23 cellular contexts compared by ENCODE assay signal in genomic region chr20:25046736-25047666, GRCh38. TPM values are rescaled to one million over a fixed set of nuclear protein-coding genes. Genes with fewer than 3 reads are reported as not detected.
DNase-seq lines count a peak whose midpoint lies in the region; ATAC-seq and TF ChIP-seq lines count a peak whose summit lies in the region.
"Had no signal": no experiment of that assay in that cellular context is flagged by ENCODE, and none has a peak within 500 bp of the region (broad histone marks: within the 10 kb centered on the region; RNA-seq: fewer than 3 reads in every experiment).

No MANE protein-coding gene starts in this region.

- no peaks in the 10 kb centered on the region for H3K36me3 Mint-ChIP-seq in nephron progenitor cell (ENCODE audit: low read depth)

- no peak for TF ChIP-seq POLR2A in thyroid gland (IDR thresholded peaks at IDR 0.05)

- H3K27ac ChIP-seq in coronary artery (peak overlapping the region in 1 of 2 donors; percentile 52), thyroid gland (peak overlapping the region in 2 of 3 donors; percentile 27 to 49)
- H3K27ac ChIP-seq: HL-60 had no signal

- no peak for TF ChIP-seq CTCF in coronary artery (IDR thresholded peaks at IDR 0.05)
- TF ChIP-seq CTCF in nephron progenitor cell (IDR thresholded peaks at IDR 0.05): no peak
- no peak for TF ChIP-seq CTCF in thyroid gland (IDR thresholded peaks at IDR 0.05)

- WGBS in thyroid gland, 2 donors: 76 to 79% methylated on average over 21 of the region's 21 CpGs

- H3K4me1 Mint-ChIP-seq in nephron progenitor cell: peaks cover 17% of the 10 kb centered on the region

- H3K27ac Mint-ChIP-seq in nephron progenitor cell: peak overlapping the region; percentile 90
- H3K27ac Mint-ChIP-seq: activated naive CD4-positive, alpha-beta T cell treated with anti-CD3 and anti-CD28 coated beads, Interleukin-2, amount 10 ng/mL, durations not matched to agents 7 days and 5 days had no signal

- ATAC-seq in GM18909 (IDR thresholded peaks at IDR 0.05; ENCODE audit: poor library complexity, unreplicated experiment): no peak
- ATAC-seq in HG02623 (IDR thresholded peaks at IDR 0.05; ENCODE audit: unreplicated experiment): no peak
- ATAC-seq: K562 had no signal

- intact Hi-C loops in thyroid gland (cut with DNase I): no loop called here

- H3K27me3 Mint-ChIP-seq in nephron progenitor cell (ENCODE audit: low read depth, poor library complexity): peaks cover 59% of the 10 kb centered on the region
- H3K27me3 Mint-ChIP-seq: activated naive CD4-positive, alpha-beta T cell treated with anti-CD3 and anti-CD28 coated beads, Interleukin-2, amount 10 ng/mL, durations not matched to agents 7 days and 5 days had no signal

- H3K4me1 ChIP-seq in thyroid gland: peaks cover 37 to 74% of the 10 kb centered on the region in 2 donors

- no peaks in the 10 kb centered on the region for H3K9me3 ChIP-seq in thyroid gland

- H3K36me3 ChIP-seq in thyroid gland: peaks cover 4 to 8% of the 10 kb centered on the region in 2 donors

- no peaks in the 10 kb centered on the region for H3K9me3 Mint-ChIP-seq in nephron progenitor cell
- H3K9me3 Mint-ChIP-seq: activated naive CD4-positive, alpha-beta T cell treated with anti-CD3 and anti-CD28 coated beads, Interleukin-2, amount 10 ng/mL, durations not matched to agents 7 days and 5 days had no signal

- no peak overlapping the region for H3K4me3 Mint-ChIP-seq in nephron progenitor cell
- H3K4me3 Mint-ChIP-seq: activated naive CD4-positive, alpha-beta T cell treated with anti-CD3 and anti-CD28 coated beads, Interleukin-2, amount 10 ng/mL, durations not matched to agents 7 days and 5 days had no signal

- no peaks in the 10 kb centered on the region for H3K27me3 ChIP-seq in thyroid gland

- H3K4me3 ChIP-seq in coronary artery: no peak overlapping the region
- H3K4me3 ChIP-seq in thyroid gland (replicated peaks in 1 of 3): no peak overlapping the region
- H3K4me3 ChIP-seq: K562 had no signal

- peak; percentile 60 for DNase-seq in activated effector memory CD4-positive, alpha-beta T cell treated with anti-CD3 and anti-CD28 coated beads, Interleukin-2, amount 50 U/mL, for 16 hours
- no peak for DNase-seq in activated effector memory CD4-positive, alpha-beta T cell treated with Interleukin-2 at 50 U/mL for 16 hours
- peak; percentile 49 for DNase-seq in coronary artery (ENCODE audit: low spot score)
- no peak for DNase-seq in nephron progenitor cell
- DNase-seq in thyroid gland: peak in 1 of 2 donors; percentile 1
- DNase-seq in stimulated activated CD4-positive, alpha-beta T cell treated with anti-CD3 and anti-CD28 coated beads, Interleukin-1b, Interleukin-23, amount 100 ng/mL, for 48 hours: no peak
- DNase-seq: activated CD4-positive, alpha-beta T cell treated with anti-CD3 and anti-CD28 coated beads for 1 hour; activated naive CD4-positive, alpha-beta T cell treated with anti-CD3 and anti-CD28 coated beads, Interleukin-2, amount 10 ng/mL, durations not matched to agents 7 days and 5 days; C1 segment of cervical spinal cord; GOT3; islet precursor cell; NCI-H1092; NCI-H2081 treated with DMSO at 0.1 percent for 48 hours; NCI-H524 treated with DMSO at 0.1 percent for 48 hours; stimulated activated CD4-positive, alpha-beta T cell treated with anti-CD3 and anti-CD28 coated beads, Interleukin-4, amount 100 ng/mL, for 24 hours; T-helper 9 cell had no signal

RNA-seq across cellular contexts. Expression of gene ACSS1, which starts 10.9 kb away (rescaled TPM):
- total RNA-seq in thyroid gland: 10 to 100 TPM; 45.8 to 57.4 (median 52.1) TPM

RNA-seq across cellular contexts. Expression of gene VSX1, which starts 34.9 kb away (rescaled TPM):
- total RNA-seq in thyroid gland: not detected
- total RNA-seq: A172, fibroblast of lung, K562, SK-MEL-5 had no signal

RNA-seq across cellular contexts. Expression of gene APMAP, which starts 54.5 kb away (rescaled TPM):
- total RNA-seq in thyroid gland: 100 to 1,000 TPM; 171 to 205 (median 186) TPM

Comparison
In these comparisons a context has a peak if more than half of its experiments do, and no peak if none do; other contexts are left out.
1. DNase-seq: peak in activated effector memory CD4-positive, alpha-beta T cell treated with anti-CD3 and anti-CD28 coated beads, Interleukin-2, amount 50 U/mL, for 16 hours (single experiment) and coronary artery (single experiment); none in activated effector memory CD4-positive, alpha-beta T cell treated with Interleukin-2 at 50 U/mL for 16 hours (single experiment), nephron progenitor cell (single experiment) and stimulated activated CD4-positive, alpha-beta T cell treated with anti-CD3 and anti-CD28 coated beads, Interleukin-1b, Interleukin-23, amount 100 ng/mL, for 48 hours (single experiment).